Comparison of ENCODE assay signal across 29 cellular contexts in the genomic region with DNA sequence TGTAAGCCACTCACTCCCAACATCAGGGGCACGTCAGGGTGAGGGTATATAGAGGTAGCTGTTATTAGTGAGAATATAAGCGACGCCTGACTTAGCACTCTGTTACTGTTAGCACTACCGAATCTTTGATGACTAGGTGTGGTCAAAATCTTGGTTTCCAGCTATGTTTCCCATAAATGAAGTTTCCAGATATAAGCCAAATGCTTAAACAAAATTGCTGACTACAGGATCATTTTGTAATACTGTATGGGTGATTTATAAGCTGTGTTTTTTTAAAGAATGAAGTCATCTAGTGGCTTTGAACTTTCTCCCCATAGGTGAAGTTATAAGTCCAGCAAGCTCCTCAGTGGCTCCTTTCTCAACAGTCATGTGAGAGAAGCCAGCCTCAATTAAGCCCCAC. TPM values are rescaled to one million over a fixed set of nuclear protein-coding genes. Genes with fewer than 3 reads are reported as not detected.
"Had no signal": no experiment of that assay in that cellular context is flagged by ENCODE, and none has a peak within 500 bp of the region (broad histone marks: within the 10 kb centered on the region; RNA-seq: fewer than 3 reads in every experiment).

No MANE protein-coding gene starts in this region.

- H2AFZ ChIP-seq: hepatocyte had no signal

- H3K4me1 Mint-ChIP-seq: activated CD8-positive, alpha-beta memory T cell treated with anti-CD3 and anti-CD28 coated beads, Interleukin-2, amount 10 ng/mL, durations not matched to agents 7 days and 5 days; central memory CD8-positive, alpha-beta T cell; natural killer cell had no signal

- H3K36me3 ChIP-seq: breast epithelium, colonic mucosa, left ventricle myocardium inferior, pancreas, tibial artery had no signal

- H3K27ac Mint-ChIP-seq: activated CD4-positive, alpha-beta T cell treated with anti-CD3 and anti-CD28 coated beads, Interleukin-2, amount 10 ng/mL, durations not matched to agents 24 days and 14 days; activated CD8-positive, alpha-beta memory T cell treated with anti-CD3 and anti-CD28 coated beads, Interleukin-2, amount 10 ng/mL, durations not matched to agents 7 days and 5 days; activated CD8-positive, alpha-beta T cell treated with anti-CD3 and anti-CD28 coated beads for 36 hours; activated naive CD8-positive, alpha-beta T cell treated with anti-CD3 and anti-CD28 coated beads, Interleukin-2, amount 50 U/mL, for 24 hours; effector memory CD8-positive, alpha-beta T cell; natural killer cell had no signal

- FAIRE-seq: endothelial cell of umbilical vein, pancreas had no signal

- H3K4me3 ChIP-seq: breast epithelium, colonic mucosa, dorsolateral prefrontal cortex, hepatocyte, left ventricle myocardium inferior, pancreas, psoas muscle, tibial artery had no signal

- H3K36me3 Mint-ChIP-seq: activated CD8-positive, alpha-beta memory T cell treated with anti-CD3 and anti-CD28 coated beads, Interleukin-2, amount 10 ng/mL, durations not matched to agents 7 days and 5 days; natural killer cell had no signal

- DNase-seq: activated CD4-positive, alpha-beta T cell treated with anti-CD3 and anti-CD28 coated beads, Interleukin-2, amount 10 ng/mL, durations not matched to agents 24 days and 14 days; activated CD8-positive, alpha-beta memory T cell treated with anti-CD3 and anti-CD28 coated beads, Interleukin-2, amount 10 ng/mL, durations not matched to agents 7 days and 5 days; activated CD8-positive, alpha-beta T cell treated with anti-CD3 and anti-CD28 coated beads for 36 hours; activated gamma-delta T cell; activated naive CD4-positive, alpha-beta T cell treated with anti-CD3 and anti-CD28 coated beads, Interleukin-2, amount 50 U/mL, for 16 hours; activated naive CD8-positive, alpha-beta T cell treated with anti-CD3 and anti-CD28 coated beads, Interleukin-2, amount 50 U/mL, for 24 hours; activated T-cell treated with anti-CD3 and anti-CD28 coated beads for 4 hours; anterior cingulate cortex; colonic mucosa; dorsolateral prefrontal cortex; effector memory CD8-positive, alpha-beta T cell; foreskin melanocyte; glutamatergic neuron; left ventricle myocardium inferior; midbrain; natural killer cell; pancreas; psoas muscle; right cardiac atrium; stimulated activated CD4-positive, alpha-beta T cell treated with anti-CD3 and anti-CD28 coated beads, Interleukin-12 subunit alpha, Interleukin-12 subunit beta, amount 100 ng/mL, for 4 hours; stimulated activated CD4-positive, alpha-beta T cell treated with anti-CD3 and anti-CD28 coated beads, Interleukin-4, amount 100 ng/mL, for 4 hours; stimulated activated naive CD8-positive, alpha-beta T cell treated with anti-CD3 and anti-CD28 coated beads, Interleukin-15, Interleukin-2, amounts not matched to agents 100 U/mL and 50 U/mL, for 24 hours; substantia nigra; tibial artery had no signal

- H3K4me1 ChIP-seq: breast epithelium, colonic mucosa, left ventricle myocardium inferior, pancreas, psoas muscle, tibial artery had no signal

- H3K4me3 Mint-ChIP-seq: activated CD4-positive, alpha-beta T cell treated with anti-CD3 and anti-CD28 coated beads, Interleukin-2, amount 10 ng/mL, durations not matched to agents 24 days and 14 days; activated CD8-positive, alpha-beta memory T cell treated with anti-CD3 and anti-CD28 coated beads, Interleukin-2, amount 10 ng/mL, durations not matched to agents 7 days and 5 days; activated CD8-positive, alpha-beta T cell treated with anti-CD3 and anti-CD28 coated beads for 36 hours; activated naive CD8-positive, alpha-beta T cell treated with anti-CD3 and anti-CD28 coated beads, Interleukin-2, amount 50 U/mL, for 24 hours; central memory CD8-positive, alpha-beta T cell; effector memory CD8-positive, alpha-beta T cell; natural killer cell had no signal

- H3K4me2 ChIP-seq: hepatocyte had no signal

- H3K27ac ChIP-seq: breast epithelium, colonic mucosa, dorsolateral prefrontal cortex, hepatocyte, left ventricle myocardium inferior, pancreas, psoas muscle, tibial artery, VCaP had no signal

- H3K9me3 ChIP-seq: breast epithelium, colonic mucosa, left ventricle myocardium inferior, pancreas, psoas muscle, tibial artery had no signal

- H3K79me2 ChIP-seq: hepatocyte had no signal

- H3K9me3 Mint-ChIP-seq: activated CD8-positive, alpha-beta T cell treated with anti-CD3 and anti-CD28 coated beads for 36 hours; activated naive CD8-positive, alpha-beta T cell treated with anti-CD3 and anti-CD28 coated beads, Interleukin-2, amount 50 U/mL, for 24 hours had no signal

- H3K27me3 ChIP-seq: breast epithelium, colonic mucosa, hepatocyte, pancreas, tibial artery had no signal

- H3K27me3 Mint-ChIP-seq: activated CD4-positive, alpha-beta T cell treated with anti-CD3 and anti-CD28 coated beads, Interleukin-2, amount 10 ng/mL, durations not matched to agents 24 days and 14 days had no signal

RNA-seq across cellular contexts. Expression of gene KCNJ15, which starts 23.7 kb away (rescaled TPM):
- total RNA-seq: activated CD8-positive, alpha-beta memory T cell treated with anti-CD3 and anti-CD28 coated beads, Interleukin-2, amount 10 ng/mL, durations not matched to agents 7 days and 5 days had no signal
